8 cellular contexts compared by ENCODE assay signal in genomic region chr17:38871992-38872605, GRCh38. TPM values are rescaled to one million over a fixed set of nuclear protein-coding genes. Genes with fewer than 3 reads are reported as not detected.
DNase-seq lines count a peak whose midpoint lies in the region; TF ChIP-seq lines count a peak whose summit lies in the region.

No MANE protein-coding gene starts in this region.

- H3K27me3 ChIP-seq in adipocyte (replicated peaks; ENCODE audit: control insufficient read depth, insufficient read depth, low read length) (no peaks in the 10 kb centered on the region), liver (ENCODE audit: control insufficient read depth in 4 of 4, insufficient read depth in 4 of 4, low read length in 3 of 4) (no peaks in the 10 kb centered on the region), transverse colon (no peaks in the 10 kb centered on the region), HAP-1 (ENCODE audit: low read depth) (no peaks in the 10 kb centered on the region)

- peaks cover 61% of the 10 kb centered on the region for H3K4me1 ChIP-seq in adipocyte (ENCODE audit: control insufficient read depth, insufficient read depth, low read length)
- peaks cover 0 to 51% (median 44%) of the 10 kb centered on the region in 4 donors for H3K4me1 ChIP-seq in liver (ENCODE audit: control insufficient read depth in 4 of 4, insufficient read depth in 4 of 4, low read length in 3 of 4)
- peaks cover 45 to 75% (median 63%) of the 10 kb centered on the region in 4 donors for H3K4me1 ChIP-seq in transverse colon
- H3K4me1 ChIP-seq in HAP-1 = peaks cover 30% of the 10 kb centered on the region

- peak overlapping the region; percentile 84 for H3K4me3 ChIP-seq in adipocyte (ENCODE audit: low read length)
- peak overlapping the region; percentile 33 to 88 (median 74) for H3K4me3 ChIP-seq in liver (ENCODE audit: low read depth in 1 of 3, low read length in 3 of 3)
- H3K4me3 ChIP-seq in transverse colon = peak overlapping the region in 3 of 4 donors; percentile 81 to 97 (median 97)
- no peak overlapping the region for H3K4me3 ChIP-seq in HAP-1

- TF ChIP-seq POLR2A in transverse colon (IDR thresholded peaks at IDR 0.05) = no peak

- peaks cover 44% of the 10 kb centered on the region for H3K36me3 Mint-ChIP-seq in activated T-cell treated with anti-CD3 and anti-CD28 coated beads, Interleukin-2, amount 50 U/mL, for 24 hours (ENCODE audit: low read depth)

- no peaks in the 10 kb centered on the region for H3K9me3 Mint-ChIP-seq in activated T-cell treated with anti-CD3 and anti-CD28 coated beads, Interleukin-2, amount 50 U/mL, for 24 hours

- peak overlapping the region; percentile 88 to 96 for H3K27ac ChIP-seq in liver (ENCODE audit: low read depth in 1 of 2, low read length in 2 of 2)
- H3K27ac ChIP-seq in transverse colon = peak overlapping the region; percentile 91 to 99 (median 98)

- H3K27ac Mint-ChIP-seq in activated T-cell treated with anti-CD3 and anti-CD28 coated beads, Interleukin-2, amount 50 U/mL, for 24 hours = peak overlapping the region; percentile 97

- H3K4me1 Mint-ChIP-seq in activated T-cell treated with anti-CD3 and anti-CD28 coated beads, Interleukin-2, amount 50 U/mL, for 24 hours (ENCODE audit: low read depth) = peaks cover 74% of the 10 kb centered on the region

- TF ChIP-seq CTCF in liver (IDR thresholded peaks at IDR 0.05; ENCODE audit: low read depth, low read length, missing input control) = no peak
- no peak for TF ChIP-seq CTCF in transverse colon (IDR thresholded peaks at IDR 0.05)

- DNase-seq in activated T-cell treated with anti-CD3 and anti-CD28 coated beads, Interleukin-2, amount 50 U/mL, for 24 hours = no peak
- DNase-seq in activated T-cell treated with anti-CD3 and anti-CD28 coated beads for 4 hours (no peak), adipocyte (ENCODE audit: low read depth) (no peak), transverse colon (no peak), ureter (ENCODE audit: low spot score) (no peak), HuH-7.5 (ENCODE audit: low spot score) (no peak), HAP-1 (ENCODE audit: low spot score in 2 of 2) (no peak)

- H3K36me3 ChIP-seq in adipocyte (ENCODE audit: control insufficient read depth, insufficient read depth, low read length, severe bottlenecking) = peaks cover 15% of the 10 kb centered on the region
- peaks cover 0 to 3% (median 0%) of the 10 kb centered on the region in 4 donors for H3K36me3 ChIP-seq in liver (ENCODE audit: control insufficient read depth in 4 of 4, insufficient read depth in 3 of 4, low read depth in 1 of 4, low read length in 3 of 4)
- no peaks in the 10 kb centered on the region for H3K36me3 ChIP-seq in transverse colon
- 0 out of 2 replicates have a peak, but pooled peaks cover 4% of the 10 kb centered on the region for H3K36me3 ChIP-seq in HAP-1 (replicated peaks)

- no peak for TF ChIP-seq RAD21 in liver (IDR thresholded peaks at IDR 0.05)

- peak overlapping the region; percentile 100 for H3K9ac ChIP-seq in adipocyte (ENCODE audit: low read length)
- peak overlapping the region; percentile 50 to 87 for H3K9ac ChIP-seq in liver (ENCODE audit: low read depth in 1 of 2, low read length in 2 of 2)

- no peak for TF ChIP-seq EP300 in transverse colon (IDR thresholded peaks at IDR 0.05; ENCODE audit: low read depth)

- intact Hi-C loops in transverse colon (cut with DNase I; ENCODE audit: low total_unique reads) = loop anchor here (2.0 kb wide), 1 partner anchor 51 kb away; no protein-coding TSS in a partner anchor

- H3K9me3 ChIP-seq in adipocyte (ENCODE audit: control insufficient read depth, low read length) (no peaks in the 10 kb centered on the region), liver (ENCODE audit: control insufficient read depth in 4 of 4, low read length in 3 of 4) (no peaks in the 10 kb centered on the region), transverse colon (no peaks in the 10 kb centered on the region), HAP-1 (0 out of 2 replicates have a peak, but pooled peaks cover 2% of the 10 kb centered on the region)

- 24% methylated on average over 5 of the region's 5 CpGs for WGBS in liver
- WGBS in transverse colon (ENCODE audit: low coverage in 1 of 2), 2 donors = 15 to 17% methylated on average over 1 to 5 of the region's 5 CpGs

- H3K27me3 Mint-ChIP-seq in activated T-cell treated with anti-CD3 and anti-CD28 coated beads, Interleukin-2, amount 50 U/mL, for 24 hours = no peaks in the 10 kb centered on the region

- in situ Hi-C loops in transverse colon (cut with MboI; ENCODE audit: low pct_ligation_motif_present in 1 of 4, low pct_unique_long_range_greater_than_20kb in 1 of 4, low sequenced_read_pairs in 3 of 4) (loop anchor here in 1 of 4 donors (25.0 kb wide), 1 partner anchor 290 kb away; the partner anchor contains the start of genes ARL5C and PLXDC1), HAP-1 (cut with MboI; ENCODE audit: low sequenced_read_pairs) (no loop called here)

- H3K4me3 Mint-ChIP-seq in activated T-cell treated with anti-CD3 and anti-CD28 coated beads, Interleukin-2, amount 50 U/mL, for 24 hours = peak overlapping the region; percentile 91

TF ChIP-seq in liver, 16 proteins besides CTCF, POLR2A, EP300 and RAD21:
- TF ChIP-seq RXRA (IDR thresholded peaks at IDR 0.05) (no peak), JUND (IDR thresholded peaks at IDR 0.05) (no peak), REST (IDR thresholded peaks at IDR 0.05) (no peak), FOXA1 (IDR thresholded peaks at IDR 0.05) (no peak), HNF4G (IDR thresholded peaks at IDR 0.05) (no peak)

RNA-seq across cellular contexts. Expression of gene LASP1, which starts 2.2 kb away (rescaled TPM):
- total RNA-seq in liver (10 to 100 TPM; 59.4 to 77.4 TPM), transverse colon (100 to 1,000 TPM; 117 to 553 (median 307) TPM), ureter (126 TPM)
- polyA plus RNA-seq in liver = 10 to 100 TPM; 18.2 to 77.7 TPM

RNA-seq across cellular contexts. Expression of gene RPL23, which starts 18.6 kb away (rescaled TPM):
- total RNA-seq in liver (100 to 1,000 TPM; 284 to 797 TPM), transverse colon (1,000 to 10,000 TPM in 1 of 4 donors, 100 to 1,000 TPM in 3; 386 to 1,109 (median 710) TPM), ureter (1,659 TPM)
- 100 to 1,000 TPM; 552 to 740 TPM for polyA plus RNA-seq in liver

RNA-seq across cellular contexts. Expression of gene CWC25, which starts 47.0 kb away (rescaled TPM):
- 1 to 10 TPM; 5.7 to 10.0 TPM for total RNA-seq in liver
- polyA plus RNA-seq in liver = 1 to 10 TPM; 6.2 to 8.6 TPM
- 10 to 100 TPM; 22.1 to 97.3 (median 37.5) TPM for total RNA-seq in transverse colon
- total RNA-seq in ureter = 29.0 TPM
